In genomic region chr1:28775121-28775942, GRCh38 we compare ENCODE assay signal across 8 cellular contexts. TPM values are rescaled to one million over a fixed set of nuclear protein-coding genes. Genes with fewer than 3 reads are reported as not detected.
A peak's percentile ranks its signal among the peaks of the same experiment; 100 is the strongest.
DNase-seq lines count a peak whose midpoint lies in the region; ATAC-seq lines count a peak whose summit lies in the region.

No MANE protein-coding gene starts in this region.

- no peak overlapping the region for H3K27ac ChIP-seq in CD8-positive, alpha-beta memory T cell (ENCODE audit: low read depth, low read length)

- no peaks in the 10 kb centered on the region for H3K9me3 Mint-ChIP-seq in CD8-positive, alpha-beta memory T cell
- no peaks in the 10 kb centered on the region for H3K9me3 Mint-ChIP-seq in activated CD8-positive, alpha-beta T cell treated with anti-CD3 and anti-CD28 coated beads, Interleukin-2, amount 10 ng/mL, durations not matched to agents 7 days and 5 days (ENCODE audit: insufficient read depth)
- no peaks in the 10 kb centered on the region for H3K9me3 Mint-ChIP-seq in memory B cell

- POLR2A ChIA-PET in CD8-positive, alpha-beta memory T cell (lab: Charles Lee): interaction anchor here (0.5 to 2.3 kb wide), 12 partner anchors 9 to 576 kb away, joined by 3 to 16 read pairs (median 4); partner anchors contain the start of genes MED18, RNU11, SRSF4 and TAF12
- POLR2A ChIA-PET in activated CD8-positive, alpha-beta T cell treated with anti-CD3 and anti-CD28 coated beads, Interleukin-2, amount 10 ng/mL, durations not matched to agents 7 days and 5 days (lab: Charles Lee): interaction anchor here (0.6 to 2.3 kb wide), 9 partner anchors 10 to 426 kb away, joined by 3 to 11 read pairs (median 3); partner anchors contain the start of genes RNU11, TAF12 and YTHDF2

- peaks cover 10% of the 10 kb centered on the region for H3K4me1 ChIP-seq in CD8-positive, alpha-beta memory T cell (ENCODE audit: insufficient read depth, low read length)

- ATAC-seq in activated CD8-positive, alpha-beta T cell treated with anti-CD3 and anti-CD28 coated beads, Interleukin-2, amount 10 ng/mL, durations not matched to agents 7 days and 5 days: peak; percentile 95
- ATAC-seq in memory B cell (ENCODE audit: low read depth): peak; percentile 90
- ATAC-seq in HG03039 (IDR thresholded peaks at IDR 0.05; ENCODE audit: unreplicated experiment): no peak

- H3K27me3 ChIP-seq in CD8-positive, alpha-beta memory T cell (ENCODE audit: insufficient read depth, low read length, poor library complexity, severe bottlenecking): no peaks in the 10 kb centered on the region

- peak overlapping the region; percentile 56 for H3K4me3 ChIP-seq in CD8-positive, alpha-beta memory T cell (ENCODE audit: low read length)

- no peaks in the 10 kb centered on the region for H3K36me3 ChIP-seq in CD8-positive, alpha-beta memory T cell (ENCODE audit: insufficient read depth, low read length)

- CTCF ChIA-PET in CD8-positive, alpha-beta memory T cell (lab: Charles Lee): interaction anchor here (1.0 to 4.3 kb wide), 7 partner anchors 9 to 132 kb away, joined by 3 to 37 read pairs (median 3); partner anchors contain the start of genes TAF12 and YTHDF2
- CTCF ChIA-PET in activated CD8-positive, alpha-beta T cell treated with anti-CD3 and anti-CD28 coated beads, Interleukin-2, amount 10 ng/mL, durations not matched to agents 7 days and 5 days (lab: Charles Lee): interaction anchor here (0.6 to 4.3 kb wide), 20 partner anchors 8 to 702 kb away, joined by 3 to 40 read pairs (median 4); partner anchors contain the start of genes SRSF4 and YTHDF2

- H3K4me1 Mint-ChIP-seq in CD8-positive, alpha-beta memory T cell: peaks cover 7 to 14% (median 12%) of the 10 kb centered on the region in 3 donors
- peaks cover 11% of the 10 kb centered on the region for H3K4me1 Mint-ChIP-seq in activated CD8-positive, alpha-beta T cell treated with anti-CD3 and anti-CD28 coated beads, Interleukin-2, amount 10 ng/mL, durations not matched to agents 7 days and 5 days (ENCODE audit: low read depth)
- H3K4me1 Mint-ChIP-seq in memory B cell: peaks cover 7% of the 10 kb centered on the region

- peak overlapping the region; percentile 77 to 94 (median 84) for H3K27ac Mint-ChIP-seq in CD8-positive, alpha-beta memory T cell
- peak overlapping the region; percentile 43 for H3K27ac Mint-ChIP-seq in activated CD8-positive, alpha-beta T cell treated with anti-CD3 and anti-CD28 coated beads, Interleukin-2, amount 10 ng/mL, durations not matched to agents 7 days and 5 days
- H3K27ac Mint-ChIP-seq in memory B cell: peak overlapping the region; percentile 81

- H3K36me3 Mint-ChIP-seq in CD8-positive, alpha-beta memory T cell: peaks cover 0 to 14% (median 0%) of the 10 kb centered on the region in 3 donors
- peaks cover 13% of the 10 kb centered on the region for H3K36me3 Mint-ChIP-seq in activated CD8-positive, alpha-beta T cell treated with anti-CD3 and anti-CD28 coated beads, Interleukin-2, amount 10 ng/mL, durations not matched to agents 7 days and 5 days (ENCODE audit: low read depth)
- peaks cover 5% of the 10 kb centered on the region for H3K36me3 Mint-ChIP-seq in memory B cell

- peak overlapping the region; percentile 80 to 95 (median 86) for H3K4me3 Mint-ChIP-seq in CD8-positive, alpha-beta memory T cell
- H3K4me3 Mint-ChIP-seq in activated CD8-positive, alpha-beta T cell treated with anti-CD3 and anti-CD28 coated beads, Interleukin-2, amount 10 ng/mL, durations not matched to agents 7 days and 5 days: peak overlapping the region; percentile 63
- peak overlapping the region; percentile 89 for H3K4me3 Mint-ChIP-seq in memory B cell

- H3K27me3 Mint-ChIP-seq in CD8-positive, alpha-beta memory T cell: no peaks in the 10 kb centered on the region
- H3K27me3 Mint-ChIP-seq in activated CD8-positive, alpha-beta T cell treated with anti-CD3 and anti-CD28 coated beads, Interleukin-2, amount 10 ng/mL, durations not matched to agents 7 days and 5 days (ENCODE audit: low read depth): peaks cover 3% of the 10 kb centered on the region
- no peaks in the 10 kb centered on the region for H3K27me3 Mint-ChIP-seq in memory B cell

- no peaks in the 10 kb centered on the region for H3K9me3 ChIP-seq in CD8-positive, alpha-beta memory T cell (ENCODE audit: low read length)

- DNase-seq in CD8-positive, alpha-beta memory T cell: peak; percentile 62 to 79 (median 73)
- DNase-seq in NCI-H146 treated with DMSO at 0.1 percent for 48 hours (lab: John Stamatoyannopoulos, UW; ENCODE audit: unreplicated experiment) (peak; percentile 22), memory B cell (ENCODE audit: low spot score in 2 of 2) (peak; percentile 41 to 49), SHP77 (lab: John Stamatoyannopoulos, UW) (no peak)
- DNase-seq in activated CD8-positive, alpha-beta T cell treated with anti-CD3 and anti-CD28 coated beads, Interleukin-2, amount 10 ng/mL, durations not matched to agents 7 days and 5 days: peak; percentile 71
- peak; percentile 51 for DNase-seq in effector CD4-positive, alpha-beta T cell
- peak; percentile 21 for DNase-seq in stimulated activated CD8-positive, alpha-beta memory T cell treated with anti-CD3 and anti-CD28 coated beads, Interleukin-15, amount 100 ng/mL, for 1 hour (ENCODE audit: low read depth)

RNA-seq across cellular contexts. Expression of gene OPRD1, which starts 36.6 kb away (rescaled TPM):
- not detected for total RNA-seq in CD8-positive, alpha-beta memory T cell
- 0.02 TPM for polyA plus RNA-seq in CD8-positive, alpha-beta memory T cell
- not detected for total RNA-seq in activated CD8-positive, alpha-beta T cell treated with anti-CD3 and anti-CD28 coated beads, Interleukin-2, amount 10 ng/mL, durations not matched to agents 7 days and 5 days

RNA-seq across cellular contexts. Expression of gene YTHDF2, which starts 38.6 kb away (rescaled TPM):
- total RNA-seq in CD8-positive, alpha-beta memory T cell: 100 to 1,000 TPM in 1 of 2 experiments, 10 to 100 TPM in 1; 98.3 to 105 TPM
- polyA plus RNA-seq in CD8-positive, alpha-beta memory T cell: 135 TPM
- 10 to 100 TPM; 67.3 to 80.6 TPM for total RNA-seq in activated CD8-positive, alpha-beta T cell treated with anti-CD3 and anti-CD28 coated beads, Interleukin-2, amount 10 ng/mL, durations not matched to agents 7 days and 5 days

Comparison
In these comparisons a context has a peak if more than half of its experiments do, and no peak if none do; other contexts are left out.
1. DNase-seq: peak in CD8-positive, alpha-beta memory T cell (5 of 5), NCI-H146 treated with DMSO at 0.1 percent for 48 hours (single experiment), activated CD8-positive, alpha-beta T cell treated with anti-CD3 and anti-CD28 coated beads, Interleukin-2, amount 10 ng/mL, durations not matched to agents 7 days and 5 days (single experiment), effector CD4-positive, alpha-beta T cell (single experiment), memory B cell (2 of 2) and stimulated activated CD8-positive, alpha-beta memory T cell treated with anti-CD3 and anti-CD28 coated beads, Interleukin-15, amount 100 ng/mL, for 1 hour (single experiment); none in SHP77 (0 of 2).
2. Peak in every context shown above with its lines, with median percentiles within 50 percentile points of each other: H3K27ac Mint-ChIP-seq and H3K4me3 Mint-ChIP-seq.